In the genomic region with DNA sequence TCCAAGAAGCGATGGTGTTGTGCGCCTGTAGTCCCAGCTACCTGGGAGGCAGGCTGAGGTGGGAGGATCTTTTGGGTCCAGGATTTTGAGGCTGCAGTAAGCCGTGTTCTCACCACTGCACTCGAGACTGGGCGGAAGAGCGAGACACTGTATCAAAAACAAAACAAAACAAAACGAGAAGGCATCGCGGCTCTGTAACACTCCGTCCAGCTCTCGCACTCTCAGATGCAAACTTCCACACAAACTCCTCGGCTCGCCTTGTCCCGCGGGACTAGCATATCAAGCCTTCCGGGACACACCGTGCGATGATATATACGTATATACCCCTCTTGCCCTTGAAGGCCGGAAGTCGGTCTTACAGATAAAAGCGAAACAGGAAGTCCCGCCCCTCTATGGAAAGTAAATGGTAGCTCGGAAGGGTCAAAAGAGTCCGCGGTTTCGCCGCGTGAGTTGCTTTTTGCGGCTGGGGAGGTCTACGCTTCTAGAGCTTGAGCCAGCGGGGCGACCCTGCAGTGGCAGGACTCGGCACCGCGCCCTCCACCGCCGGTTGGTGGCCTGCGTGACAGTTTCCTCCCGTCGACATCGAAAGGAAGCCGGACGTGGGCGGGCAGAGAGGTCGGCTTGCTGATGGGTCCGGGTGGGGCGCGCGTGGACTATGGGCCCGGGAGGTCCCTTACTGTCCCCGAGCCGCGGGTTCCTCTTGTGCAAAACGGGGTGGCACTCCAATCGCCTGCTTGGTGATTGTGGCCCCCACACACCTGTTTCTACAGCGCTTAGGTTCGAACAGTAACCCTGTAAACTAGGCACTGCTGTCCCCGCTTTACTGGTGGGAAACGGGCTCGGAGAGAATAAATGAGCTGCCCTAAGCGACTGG, we compare ENCODE assay signal across 8 cellular contexts. TPM values are rescaled to one million over a fixed set of nuclear protein-coding genes. Genes with fewer than 3 reads are reported as not detected.
DNase-seq lines count a peak whose midpoint lies in the region; ATAC-seq and TF ChIP-seq lines count a peak whose summit lies in the region.

A gene with protein sequence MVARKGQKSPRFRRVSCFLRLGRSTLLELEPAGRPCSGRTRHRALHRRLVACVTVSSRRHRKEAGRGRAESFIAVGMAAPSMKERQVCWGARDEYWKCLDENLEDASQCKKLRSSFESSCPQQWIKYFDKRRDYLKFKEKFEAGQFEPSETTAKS (plus strand): TSS at position 393 of the 874 bp plus-strand sequence. CDS start 11 bp downstream, at position 404.

- TF ChIP-seq CTCF in HFF-Myc (IDR thresholded peaks at IDR 0.05; ENCODE audit: low read depth, low read length, missing control alignments) (no peak), gastroesophageal sphincter (IDR thresholded peaks at IDR 0.05) (no peak), neutrophil (IDR thresholded peaks at IDR 0.05) (no peak)

- TF ChIP-seq POLR2A in gastroesophageal sphincter (IDR thresholded peaks at IDR 0.05), result peak; percentile 44 to 67

- peak; percentile 88 for DNase-seq in GM04503 (ENCODE audit: low read depth)
- peak; percentile 92 for DNase-seq in HFF-Myc (ENCODE audit: extremely low read depth, low read depth)
- peak; percentile 99 for DNase-seq in NAMALWA (ENCODE audit: low spot score)
- DNase-seq in SK-N-DZ (ENCODE audit: low spot score), result peak; percentile 98
- DNase-seq in activated naive CD4-positive, alpha-beta T cell treated with anti-CD3 and anti-CD28 coated beads for 36 hours, result peak; percentile 90
- DNase-seq in substantia nigra (lab: John Stamatoyannopoulos, UW), result peak; percentile 53 to 97 (median 87)

- no peaks in the 10 kb centered on the region for H3K9me3 Mint-ChIP-seq in activated naive CD4-positive, alpha-beta T cell treated with anti-CD3 and anti-CD28 coated beads for 36 hours

- peak within 1 kb of the TSS; percentile 98 for H3K27ac Mint-ChIP-seq in activated naive CD4-positive, alpha-beta T cell treated with anti-CD3 and anti-CD28 coated beads for 36 hours

- H3K9me3 ChIP-seq in gastroesophageal sphincter (no peaks in the 10 kb centered on the region), neutrophil (no peaks in the 10 kb centered on the region)

- CTCF ChIA-PET in activated naive CD4-positive, alpha-beta T cell treated with anti-CD3 and anti-CD28 coated beads for 36 hours (lab: Charles Lee), result interaction anchor here (0.9 to 2.0 kb wide), 6 partner anchors 13 to 63 kb away, joined by 3 to 10 read pairs (median 4); no protein-coding TSS in a partner anchor

- H3K27me3 ChIP-seq in gastroesophageal sphincter (no peaks in the 10 kb centered on the region), neutrophil (peaks cover 19% of the 10 kb centered on the region)

- 1% methylated on average over 27 of the region's 62 CpGs; no CpG with 5 or more reads in 1 of the 2 donors for WGBS in gastroesophageal sphincter (ENCODE audit: low coverage in 1 of 2), 2 donors

- peaks cover 33% of the 10 kb centered on the region for H3K36me3 Mint-ChIP-seq in activated naive CD4-positive, alpha-beta T cell treated with anti-CD3 and anti-CD28 coated beads for 36 hours (ENCODE audit: low read depth)

- no peak for TF ChIP-seq EP300 in gastroesophageal sphincter (IDR thresholded peaks at IDR 0.05)

- H3K27me3 Mint-ChIP-seq in activated naive CD4-positive, alpha-beta T cell treated with anti-CD3 and anti-CD28 coated beads for 36 hours (ENCODE audit: low read depth), result no peaks in the 10 kb centered on the region

- peak within 1 kb of the TSS; percentile 96 for H3K4me3 Mint-ChIP-seq in activated naive CD4-positive, alpha-beta T cell treated with anti-CD3 and anti-CD28 coated beads for 36 hours

- peak; percentile 95 for ATAC-seq in gastroesophageal sphincter

- peaks cover 0 to 39% (median 10%) of the 10 kb centered on the region in 3 donors for H3K4me1 ChIP-seq in gastroesophageal sphincter
- H3K4me1 ChIP-seq in neutrophil (ENCODE audit: control insufficient read depth in 1 of 2, insufficient read depth in 1 of 2, low read depth in 1 of 2, low read length in 1 of 2), result peaks cover 12 to 15% of the 10 kb centered on the region in 2 experiments

- intact Hi-C loops in activated naive CD4-positive, alpha-beta T cell treated with anti-CD3 and anti-CD28 coated beads for 36 hours (cut with micrococcal nuclease), result loop anchor here (1.0 to 10.0 kb wide), 8 partner anchors 17 to 955 kb away; a partner anchor contains a TSS

- peak within 1 kb of the TSS; percentile 61 for H3K4me3 ChIP-seq in HFF-Myc (replicated peaks; ENCODE audit: low read depth, low read length)
- peak within 1 kb of the TSS; percentile 78 to 82 for H3K4me3 ChIP-seq in gastroesophageal sphincter
- H3K4me3 ChIP-seq in neutrophil (ENCODE audit: low read depth in 1 of 2, low read length in 1 of 2), result peak within 1 kb of the TSS; percentile 76 to 93

- H3K27ac ChIP-seq in gastroesophageal sphincter (peak within 1 kb of the TSS; percentile 89 to 97 (median 94)), neutrophil (peak within 1 kb of the TSS; percentile 95), substantia nigra (ENCODE audit: low read depth, low read length, poor library complexity, severe bottlenecking) (peak within 1 kb of the TSS; percentile 96)

- H3K4me1 Mint-ChIP-seq in activated naive CD4-positive, alpha-beta T cell treated with anti-CD3 and anti-CD28 coated beads for 36 hours (ENCODE audit: low read depth), result peaks cover 54% of the 10 kb centered on the region

- H3K36me3 ChIP-seq in gastroesophageal sphincter (peaks cover 0 to 31% of the 10 kb centered on the region in 2 donors), neutrophil (peaks cover 25% of the 10 kb centered on the region)

RNA-seq across cellular contexts. Expression of the gene that starts here (rescaled TPM):
- 38.0 and 49.7 TPM in 2 replicates for polyA plus RNA-seq in SK-N-DZ (2014; cell fraction: cytosol; rRNA removed)
- 14.8 and 28.0 TPM in 2 replicates for polyA plus RNA-seq in SK-N-DZ (2014; cell fraction: nucleus; rRNA removed)
- 10 to 100 TPM; 45.8 to 50.2 TPM for total RNA-seq in activated naive CD4-positive, alpha-beta T cell treated with anti-CD3 and anti-CD28 coated beads for 36 hours
- 10 to 100 TPM; 13.4 to 24.7 (median 16.9) TPM for total RNA-seq in gastroesophageal sphincter

Comparison
In these comparisons a context has a peak if more than half of its experiments do, and no peak if none do; other contexts are left out.
1. Peak in every context shown above with its lines: DNase-seq, ATAC-seq, H3K4me3 ChIP-seq and H3K27ac ChIP-seq.